38 cellular contexts compared by ENCODE assay signal in genomic region chr12:89257355-89257754, GRCh38.
"Had no signal": no experiment of that assay in that cellular context is flagged by ENCODE, and none has a peak within 500 bp of the region (broad histone marks: within the 10 kb centered on the region; RNA-seq: fewer than 3 reads in every experiment).

No MANE protein-coding gene starts in this region.

- DNase-seq: activated B cell treated with CpG ODN at 0.5 μM for 24 hours; activated CD4-positive, alpha-beta memory T cell treated with anti-CD3 and anti-CD28 coated beads for 36 hours; activated CD4-positive, alpha-beta T cell treated with anti-CD3 and anti-CD28 coated beads for 4 hours; activated CD4-positive, alpha-beta T cell treated with anti-CD3 and anti-CD28 coated beads, Interleukin-2, amount 10 ng/mL, durations not matched to agents 24 days and 14 days; activated CD4-positive, alpha-beta T cell treated with anti-CD3 and anti-CD28 coated beads, Interleukin-2, amount 50 U/mL, for 1 hour; activated CD4-positive, alpha-beta T cell treated with anti-CD3 and anti-CD28 coated beads, Interleukin-2, amount 50 U/mL, for 4 hours; activated CD4-positive, CD25-positive, alpha-beta regulatory T cell treated with anti-CD3 and anti-CD28 coated beads, Interleukin-2, amount 50 U/mL, for 72 hours; activated CD8-positive, alpha-beta memory T cell treated with anti-CD3 and anti-CD28 coated beads, Interleukin-2, amount 50 U/mL, for 4 hours; activated CD8-positive, alpha-beta T cell treated with anti-CD3 and anti-CD28 coated beads for 36 hours; activated effector memory CD4-positive, alpha-beta T cell treated with anti-CD3 and anti-CD28 coated beads, Interleukin-2, amount 50 U/mL, for 16 hours; activated gamma-delta T cell treated with Interleukin-2 at 50 U/mL for 16 hours; activated naive CD4-positive, alpha-beta T cell; activated naive CD4-positive, alpha-beta T cell treated with anti-CD3 and anti-CD28 coated beads for 36 hours; activated naive CD4-positive, alpha-beta T cell treated with anti-CD3 and anti-CD28 coated beads, Interleukin-2, amount 50 U/mL, for 16 hours; activated naive CD8-positive, alpha-beta T cell treated with anti-CD3 and anti-CD28 coated beads, Interleukin-2, amount 10 ng/mL, durations not matched to agents 7 days and 5 days; activated naive CD8-positive, alpha-beta T cell treated with anti-CD3 and anti-CD28 coated beads, Interleukin-2, amount 50 U/mL, for 24 hours; activated T-cell treated with anti-CD3 and anti-CD28 coated beads for 4 hours; activated T-cell treated with anti-CD3 and anti-CD28 coated beads, Interleukin-2, amount 50 U/mL, for 1 hour; activated T-cell treated with anti-CD3 and anti-CD28 coated beads, Interleukin-2, amount 50 U/mL, for 4 hours; activated T-cell treated with anti-CD3 and anti-CD28 coated beads, Interleukin-2, amount 50 U/mL, for 72 hours; amygdala; anterior cingulate cortex; caudate nucleus; cerebellar nuclear complex; T-helper 1 cell; T-helper 9 cell had no signal

- H3K4me3 Mint-ChIP-seq: activated B cell treated with CpG ODN at 0.5 μM for 24 hours; activated CD4-positive, alpha-beta memory T cell treated with anti-CD3 and anti-CD28 coated beads for 36 hours; activated CD4-positive, alpha-beta T cell treated with anti-CD3 and anti-CD28 coated beads, Interleukin-2, amount 10 ng/mL, durations not matched to agents 24 days and 14 days; activated CD8-positive, alpha-beta T cell treated with anti-CD3 and anti-CD28 coated beads for 36 hours; activated naive CD4-positive, alpha-beta T cell treated with anti-CD3 and anti-CD28 coated beads for 36 hours; activated naive CD8-positive, alpha-beta T cell; activated naive CD8-positive, alpha-beta T cell treated with anti-CD3 and anti-CD28 coated beads, Interleukin-2, amount 10 ng/mL, durations not matched to agents 7 days and 5 days; activated naive CD8-positive, alpha-beta T cell treated with anti-CD3 and anti-CD28 coated beads, Interleukin-2, amount 50 U/mL, for 24 hours; activated T-cell treated with anti-CD3 and anti-CD28 coated beads, Interleukin-2, amount 50 U/mL, for 4 hours; activated T-cell treated with anti-CD3 and anti-CD28 coated beads, Interleukin-2, amount 50 U/mL, for 72 hours; activated T-helper 1 cell treated with anti-CD3 and anti-CD28 coated beads, Interleukin-12 subunit alpha, Interleukin-12 subunit beta, Interleukin-2, Interleukin-4 antibody, amounts not matched to agents 30 ng/mL and 10 ng/mL and 1 ng/mL, durations not matched to agents 14 hours and 24 hours and 36 hours; activated T-helper 17 cell treated with anti-CD3 and anti-CD28 coated beads, Interleukin-2, amount 50 U/mL, for 72 hours; brain; central memory CD8-positive, alpha-beta T cell; T-helper 1 cell treated with Interleukin-12 subunit alpha and Interleukin-12 subunit beta and Interleukin-4 antibody, amounts not matched to agents 30 μg/mL and 1 μg/mL, for 36 hours; T-helper 2 cell treated with Interferon-gamma antibody and Interleukin-4, amounts not matched to agents 5 μg/mL and 100 μg/mL, for 36 hours had no signal

- H3K27me3 ChIP-seq: ascending aorta, cardiac muscle cell had no signal

- H3K4me3 ChIP-seq: ascending aorta, cardiac muscle cell had no signal

- H3K36me3 Mint-ChIP-seq: brain had no signal

- ATAC-seq: activated CD8-positive, alpha-beta T cell treated with anti-CD3 and anti-CD28 coated beads for 36 hours; activated naive CD8-positive, alpha-beta T cell treated with anti-CD3 and anti-CD28 coated beads, Interleukin-2, amount 50 U/mL, for 24 hours; activated T-cell treated with anti-CD3 and anti-CD28 coated beads, Interleukin-2, amount 50 U/mL, for 4 hours; activated T-cell treated with anti-CD3 and anti-CD28 coated beads, Interleukin-2, amount 50 U/mL, for 72 hours; activated T-helper 17 cell treated with anti-CD3 and anti-CD28 coated beads, Interleukin-2, amount 50 U/mL, for 72 hours had no signal

- H3K36me3 ChIP-seq: ascending aorta, cardiac muscle cell had no signal

- H3K27me3 Mint-ChIP-seq: activated B cell treated with CpG ODN at 0.5 μM for 24 hours; activated CD4-positive, alpha-beta memory T cell treated with anti-CD3 and anti-CD28 coated beads for 36 hours; activated CD4-positive, alpha-beta T cell treated with anti-CD3 and anti-CD28 coated beads, Interleukin-2, amount 10 ng/mL, durations not matched to agents 24 days and 14 days; activated CD8-positive, alpha-beta T cell treated with anti-CD3 and anti-CD28 coated beads for 36 hours; activated naive CD8-positive, alpha-beta T cell; activated naive CD8-positive, alpha-beta T cell treated with anti-CD3 and anti-CD28 coated beads, Interleukin-2, amount 50 U/mL, for 24 hours; activated T-helper 17 cell treated with anti-CD3 and anti-CD28 coated beads, Interleukin-2, amount 50 U/mL, for 72 hours; central memory CD8-positive, alpha-beta T cell had no signal

- FAIRE-seq: bronchial epithelial cell, TTC549 had no signal

- H3K27ac Mint-ChIP-seq: activated B cell treated with CpG ODN at 0.5 μM for 24 hours; activated CD4-positive, alpha-beta memory T cell treated with anti-CD3 and anti-CD28 coated beads for 36 hours; activated CD4-positive, alpha-beta T cell treated with anti-CD3 and anti-CD28 coated beads, Interleukin-2, amount 10 ng/mL, durations not matched to agents 24 days and 14 days; activated CD8-positive, alpha-beta T cell treated with anti-CD3 and anti-CD28 coated beads for 36 hours; activated naive CD4-positive, alpha-beta T cell treated with anti-CD3 and anti-CD28 coated beads for 36 hours; activated naive CD8-positive, alpha-beta T cell; activated naive CD8-positive, alpha-beta T cell treated with anti-CD3 and anti-CD28 coated beads, Interleukin-2, amount 10 ng/mL, durations not matched to agents 7 days and 5 days; activated naive CD8-positive, alpha-beta T cell treated with anti-CD3 and anti-CD28 coated beads, Interleukin-2, amount 50 U/mL, for 24 hours; activated T-cell treated with anti-CD3 and anti-CD28 coated beads, Interleukin-2, amount 50 U/mL, for 72 hours; activated T-helper 1 cell treated with anti-CD3 and anti-CD28 coated beads, Interleukin-12 subunit alpha, Interleukin-12 subunit beta, Interleukin-2, Interleukin-4 antibody, amounts not matched to agents 30 ng/mL and 10 ng/mL and 1 ng/mL, durations not matched to agents 14 hours and 24 hours and 36 hours; brain; T-helper 1 cell treated with Interleukin-12 subunit alpha and Interleukin-12 subunit beta and Interleukin-4 antibody, amounts not matched to agents 30 μg/mL and 1 μg/mL, for 36 hours; T-helper 2 cell treated with Interferon-gamma antibody and Interleukin-4, amounts not matched to agents 5 μg/mL and 100 μg/mL, for 36 hours had no signal

- H3K4me1 Mint-ChIP-seq: activated B cell treated with CpG ODN at 0.5 μM for 24 hours; brain; central memory CD8-positive, alpha-beta T cell had no signal

- H3K27ac ChIP-seq: ascending aorta, cardiac muscle cell, VCaP had no signal
